ENCODE assay signal across 24 cellular contexts in genomic region chr1:21237386-21238088, GRCh38. TPM values are rescaled to one million over a fixed set of nuclear protein-coding genes. Genes with fewer than 3 reads are reported as not detected.
DNase-seq lines count a peak whose midpoint lies in the region; ATAC-seq and TF ChIP-seq lines count a peak whose summit lies in the region.
"Had no signal": no experiment of that assay in that cellular context is flagged by ENCODE, and none has a peak within 500 bp of the region (broad histone marks: within the 10 kb centered on the region; RNA-seq: fewer than 3 reads in every experiment).

No MANE protein-coding gene starts in this region.

- H3K27ac ChIP-seq in PC-3 (ENCODE audit: low read length) (peak overlapping the region; percentile 99), colonic mucosa (no peak overlapping the region)
- H3K27ac ChIP-seq: foreskin keratinocyte, ovary, tibial artery had no signal

- no peak overlapping the region for H3K4me3 ChIP-seq in PC-3 (ENCODE audit: low read length)
- no peak overlapping the region for H3K4me3 ChIP-seq in iPS-15b (ENCODE audit: low read depth, low read length)
- no peak overlapping the region for H3K4me3 ChIP-seq in colonic mucosa
- H3K4me3 ChIP-seq: lung, ovary, tibial artery had no signal

- intact Hi-C loops in PC-3 (cut with micrococcal nuclease), result loop anchor here (10.0 kb wide), 1 partner anchor 257 kb away; no protein-coding TSS in a partner anchor
- intact Hi-C loops in colonic mucosa (cut with DNase I), result loop anchor here (10.0 kb wide), 1 partner anchor 417 kb away; no protein-coding TSS in a partner anchor

- H3K4me2 ChIP-seq in PC-3 (ENCODE audit: low read length), result peak overlapping the region; percentile 21

- CTCF ChIA-PET in PC-3 (lab: Charles Lee), result no interaction called here

- no peaks in the 10 kb centered on the region for H4K20me1 ChIP-seq in PC-3 (ENCODE audit: low read length)

- H3K9me2 ChIP-seq in PC-3 (replicated peaks; ENCODE audit: low read length), result no peaks in the 10 kb centered on the region

- H3K79me2 ChIP-seq in PC-3 (ENCODE audit: low read length), result peaks cover 16% of the 10 kb centered on the region

- H3K4me1 ChIP-seq in PC-3 (ENCODE audit: insufficient read depth, low read length) (peaks cover 71% of the 10 kb centered on the region), iPS-15b (ENCODE audit: control insufficient read depth, insufficient read depth, low read length) (peaks cover 2% of the 10 kb centered on the region), colonic mucosa (no peaks in the 10 kb centered on the region)
- H3K4me1 ChIP-seq: foreskin keratinocyte, tibial artery had no signal

- peak overlapping the region; percentile 81 for H3K27ac Mint-ChIP-seq in chondrocyte (ENCODE audit: unreplicated experiment)
- H3K27ac Mint-ChIP-seq in stimulated activated effector memory CD8-positive, alpha-beta T cell treated with anti-CD3 and anti-CD28 coated beads, Interleukin-12 subunit alpha, Interleukin-12 subunit beta, amount 100 ng/mL, for 72 hours, result peak overlapping the region; percentile 73
- H3K27ac Mint-ChIP-seq: activated CD4-positive, alpha-beta T cell treated with anti-CD3 and anti-CD28 coated beads for 36 hours; activated CD8-positive, alpha-beta memory T cell treated with anti-CD3 and anti-CD28 coated beads, Interleukin-2, amount 10 ng/mL, durations not matched to agents 7 days and 5 days; activated naive CD8-positive, alpha-beta T cell treated with anti-CD3 and anti-CD28 coated beads, Interleukin-2, amount 10 ng/mL, durations not matched to agents 7 days and 5 days; activated T-helper 2 cell treated with anti-CD3 and anti-CD28 coated beads, Interferon-gamma antibody, Interleukin-2, Interleukin-4, amounts not matched to agents 10 μg/mL and 5 μg/mL and 100 μg/mL, durations not matched to agents 14 hours and 24 hours and 36 hours; CD8-positive, alpha-beta T cell; T-cell had no signal

- TF ChIP-seq CTCF in PC-3 (conservative IDR thresholded peaks at IDR 0.05; ENCODE audit: low read depth, low read length) (no peak), chondrocyte (IDR thresholded peaks at IDR 0.05) (no peak), colonic mucosa (IDR thresholded peaks at IDR 0.05) (no peak)

- DNase-seq in PC-3 (peak; percentile 76), chondrocyte (ENCODE audit: low spot score) (no peak), colonic mucosa (no peak), NCI-H1105 (lab: John Stamatoyannopoulos, UW) (no peak)
- DNase-seq in stimulated activated effector memory CD8-positive, alpha-beta T cell treated with anti-CD3 and anti-CD28 coated beads, Interleukin-12 subunit alpha, Interleukin-12 subunit beta, amount 100 ng/mL, for 72 hours (ENCODE audit: low spot score in 2 of 2), result no peak
- DNase-seq: activated CD4-positive, alpha-beta T cell treated with anti-CD3 and anti-CD28 coated beads for 36 hours; activated CD8-positive, alpha-beta memory T cell treated with anti-CD3 and anti-CD28 coated beads, Interleukin-2, amount 10 ng/mL, durations not matched to agents 7 days and 5 days; activated naive CD8-positive, alpha-beta T cell treated with anti-CD3 and anti-CD28 coated beads, Interleukin-2, amount 10 ng/mL, durations not matched to agents 7 days and 5 days; CD8-positive, alpha-beta T cell; DMS79 treated with DMSO at 0.1 percent for 48 hours; hypothalamus; NCI-H1417 treated with DMSO at 0.1 percent for 48 hours; NCI-H526 treated with DMSO at 0.1 percent for 48 hours; ovary; SHP77; stimulated activated CD4-positive, alpha-beta T cell treated with anti-CD3 and anti-CD28 coated beads, Interleukin-1b, Interleukin-23, amount 100 ng/mL, for 48 hours; stimulated activated naive CD4-positive, alpha-beta T cell treated with Interleukin-2 at 50 U/mL for 16 hours; T-cell; tibial artery had no signal

- H3K4me3 Mint-ChIP-seq in chondrocyte (ENCODE audit: unreplicated experiment), result no peak overlapping the region
- H3K4me3 Mint-ChIP-seq in stimulated activated effector memory CD8-positive, alpha-beta T cell treated with anti-CD3 and anti-CD28 coated beads, Interleukin-12 subunit alpha, Interleukin-12 subunit beta, amount 100 ng/mL, for 72 hours, result no peak overlapping the region
- H3K4me3 Mint-ChIP-seq: activated CD4-positive, alpha-beta T cell treated with anti-CD3 and anti-CD28 coated beads for 36 hours; activated CD8-positive, alpha-beta memory T cell treated with anti-CD3 and anti-CD28 coated beads, Interleukin-2, amount 10 ng/mL, durations not matched to agents 7 days and 5 days; activated naive CD8-positive, alpha-beta T cell treated with anti-CD3 and anti-CD28 coated beads, Interleukin-2, amount 10 ng/mL, durations not matched to agents 7 days and 5 days; CD8-positive, alpha-beta T cell; T-cell had no signal

- BruUV-seq in PC-3 (replicated peaks; lab: Mats Ljungman, UMichigan), result TSS peak; percentile 91

- peaks cover 37% of the 10 kb centered on the region for H3K4me1 Mint-ChIP-seq in chondrocyte (ENCODE audit: low read depth)
- H3K4me1 Mint-ChIP-seq in stimulated activated effector memory CD8-positive, alpha-beta T cell treated with anti-CD3 and anti-CD28 coated beads, Interleukin-12 subunit alpha, Interleukin-12 subunit beta, amount 100 ng/mL, for 72 hours, result peaks cover 10% of the 10 kb centered on the region
- H3K4me1 Mint-ChIP-seq: T-cell had no signal

- no peaks in the 10 kb centered on the region for H3K9me3 Mint-ChIP-seq in chondrocyte (ENCODE audit: low read depth)
- H3K9me3 Mint-ChIP-seq in stimulated activated effector memory CD8-positive, alpha-beta T cell treated with anti-CD3 and anti-CD28 coated beads, Interleukin-12 subunit alpha, Interleukin-12 subunit beta, amount 100 ng/mL, for 72 hours, result no peaks in the 10 kb centered on the region
- H3K9me3 Mint-ChIP-seq: activated naive CD8-positive, alpha-beta T cell treated with anti-CD3 and anti-CD28 coated beads, Interleukin-2, amount 10 ng/mL, durations not matched to agents 7 days and 5 days; activated T-helper 2 cell treated with anti-CD3 and anti-CD28 coated beads, Interferon-gamma antibody, Interleukin-2, Interleukin-4, amounts not matched to agents 10 μg/mL and 5 μg/mL and 100 μg/mL, durations not matched to agents 14 hours and 24 hours and 36 hours; CD8-positive, alpha-beta T cell; T-cell had no signal

- no peak overlapping the region for H2AFZ ChIP-seq in PC-3 (ENCODE audit: low read length)

- peaks cover 27% of the 10 kb centered on the region for H3K36me3 Mint-ChIP-seq in chondrocyte (ENCODE audit: low read depth)
- peaks cover 100% of the 10 kb centered on the region for H3K36me3 Mint-ChIP-seq in stimulated activated effector memory CD8-positive, alpha-beta T cell treated with anti-CD3 and anti-CD28 coated beads, Interleukin-12 subunit alpha, Interleukin-12 subunit beta, amount 100 ng/mL, for 72 hours

- H3K27me3 ChIP-seq in PC-3 (ENCODE audit: low read length) (no peaks in the 10 kb centered on the region), iPS-15b (ENCODE audit: control insufficient read depth, insufficient read depth, low read length) (no peaks in the 10 kb centered on the region), colonic mucosa (no peaks in the 10 kb centered on the region)
- H3K27me3 ChIP-seq: foreskin keratinocyte, ovary, tibial artery had no signal

- H3K9ac ChIP-seq in PC-3 (ENCODE audit: low read length) (peak overlapping the region; percentile 81), iPS-15b (ENCODE audit: low read depth, low read length) (peak overlapping the region; percentile 24), colonic mucosa (ENCODE audit: low read depth in 2 of 2, low read length in 2 of 2) (no peak overlapping the region)

- H3K27me3 Mint-ChIP-seq in chondrocyte (ENCODE audit: low read depth), result no peaks in the 10 kb centered on the region
- H3K27me3 Mint-ChIP-seq: activated CD4-positive, alpha-beta T cell treated with anti-CD3 and anti-CD28 coated beads for 36 hours; activated CD8-positive, alpha-beta memory T cell treated with anti-CD3 and anti-CD28 coated beads, Interleukin-2, amount 10 ng/mL, durations not matched to agents 7 days and 5 days; activated naive CD8-positive, alpha-beta T cell treated with anti-CD3 and anti-CD28 coated beads, Interleukin-2, amount 10 ng/mL, durations not matched to agents 7 days and 5 days; T-cell had no signal

- H3F3A ChIP-seq in PC-3 (ENCODE audit: low read length, unreplicated experiment), result peaks cover 11% of the 10 kb centered on the region

- peaks cover 31% of the 10 kb centered on the region for H3K36me3 ChIP-seq in PC-3 (ENCODE audit: low read depth, low read length)
- H3K36me3 ChIP-seq in iPS-15b (ENCODE audit: control insufficient read depth, insufficient read depth, low read length), result no peaks in the 10 kb centered on the region
- H3K36me3 ChIP-seq in colonic mucosa, result peaks cover 10% of the 10 kb centered on the region
- H3K36me3 ChIP-seq: ovary had no signal

- peak; percentile 19 for ATAC-seq in PC-3
- no peak for ATAC-seq in stimulated activated effector memory CD8-positive, alpha-beta T cell treated with anti-CD3 and anti-CD28 coated beads, Interleukin-12 subunit alpha, Interleukin-12 subunit beta, amount 100 ng/mL, for 72 hours
- ATAC-seq in HG02588 (IDR thresholded peaks at IDR 0.05; ENCODE audit: unreplicated experiment), result no peak
- ATAC-seq: activated CD4-positive, alpha-beta T cell treated with anti-CD3 and anti-CD28 coated beads for 36 hours; activated CD8-positive, alpha-beta memory T cell treated with anti-CD3 and anti-CD28 coated beads, Interleukin-2, amount 10 ng/mL, durations not matched to agents 7 days and 5 days; CD8-positive, alpha-beta T cell; T-cell had no signal

- POLR2A ChIA-PET in PC-3 (lab: Charles Lee; ENCODE audit: unreplicated experiment), result interaction anchor here (0.6 kb wide), 2 partner anchors 11 to 88 kb away, joined by 4 read pairs; no protein-coding TSS in a partner anchor

- no peaks in the 10 kb centered on the region for H3K9me3 ChIP-seq in PC-3 (ENCODE audit: low read length)
- no peaks in the 10 kb centered on the region for H3K9me3 ChIP-seq in iPS-15b (ENCODE audit: control insufficient read depth, insufficient read depth, low read length)
- no peaks in the 10 kb centered on the region for H3K9me3 ChIP-seq in colonic mucosa
- H3K9me3 ChIP-seq: ovary, tibial artery had no signal

RNA-seq across cellular contexts. Expression of gene ECE1, which starts 52.7 kb away (rescaled TPM):
- total RNA-seq in PC-3 (2014; rRNA removed), result 86.8 and 110 TPM in 2 replicates
- 83.7 to 99.2 TPM (median 98.5 TPM) in 3 replicates for total RNA-seq in chondrocyte
- 100 to 1,000 TPM in 1 of 2 donors, 10 to 100 TPM in 1; 99.0 to 149 TPM for total RNA-seq in colonic mucosa

Comparison
In these comparisons a context has a peak if more than half of its experiments do, and no peak if none do; other contexts are left out.
1. H3K9ac ChIP-seq: peak in PC-3 (single experiment) and iPS-15b (single experiment); none in colonic mucosa (0 of 2).